ENCODE assay signal across 1 cellular context in genomic region chr1:18948913-18949688, GRCh38.
A peak's percentile ranks its signal among the peaks of the same experiment; 100 is the strongest.
TF ChIP-seq lines count a peak whose summit lies in the region.

No MANE protein-coding gene starts in this region.

TF ChIP-seq in HepG2, 621 proteins besides CTCF, POLR2A, EP300 and RAD21 (continued from another document):
- 0 out of 2 replicates have a peak, but pooled peaks have one; percentile 25 for TF ChIP-seq ZFAT (CRISPR knock-in tag; conservative IDR thresholded peaks at IDR 0.05)
- no peak for TF ChIP-seq ZFP36 (IDR thresholded peaks at IDR 0.05; ENCODE audit: borderline replicate concordance, low read depth, low read length, partially characterized antibody)
- peak; percentile 38; the same call in 1 of the 2 replicates for TF ChIP-seq TCF7 (IDR thresholded peaks at IDR 0.05; ENCODE audit: low read depth)
- peak; percentile 43; the same call in 1 of the 2 replicates for TF ChIP-seq ZBTB26 (CRISPR knock-in tag; IDR thresholded peaks at IDR 0.05; ENCODE audit: borderline replicate concordance)
- TF ChIP-seq HES4 (CRISPR knock-in tag; IDR thresholded peaks at IDR 0.05; ENCODE audit: borderline replicate concordance), result peak; percentile 87; the same call in 1 of the 2 replicates
- 0 out of 2 replicates have a peak, but pooled peaks have one; percentile 47 for TF ChIP-seq E2F2 (CRISPR knock-in tag; IDR thresholded peaks at IDR 0.05; ENCODE audit: borderline replicate concordance)
- no peak for TF ChIP-seq ATF7-NPFF (CRISPR knock-in tag; IDR thresholded peaks at IDR 0.05; ENCODE audit: low read depth)
- peak; percentile 39; the same call in 1 of the 2 replicates for TF ChIP-seq ETV5 (CRISPR knock-in tag; IDR thresholded peaks at IDR 0.05; ENCODE audit: borderline replicate concordance)
- TF ChIP-seq ZBED4 (CRISPR knock-in tag; IDR thresholded peaks at IDR 0.05; ENCODE audit: borderline replicate concordance), result 0 out of 2 replicates have a peak, but pooled peaks have one; percentile 19
- peak; percentile 39; the same call in 1 of the 2 replicates for TF ChIP-seq ZNF768 (CRISPR knock-in tag; IDR thresholded peaks at IDR 0.05)
- TF ChIP-seq GATAD1 (CRISPR knock-in tag; IDR thresholded peaks at IDR 0.05), result peak; percentile 58
- no peak for TF ChIP-seq ZNF569 (CRISPR knock-in tag; IDR thresholded peaks at IDR 0.05; ENCODE audit: borderline replicate concordance)
- peak; percentile 33; the same call in 1 of the 2 replicates for TF ChIP-seq ZNF512 (CRISPR knock-in tag; IDR thresholded peaks at IDR 0.05)
- no peak for TF ChIP-seq ZNF83 (CRISPR knock-in tag; IDR thresholded peaks at IDR 0.05; ENCODE audit: borderline replicate concordance)
- peak; percentile 56 for TF ChIP-seq TEAD3 (CRISPR knock-in tag; optimal IDR thresholded peaks at IDR 0.05; ENCODE audit: borderline replicate concordance)
- peak; percentile 80 for TF ChIP-seq DR1 (CRISPR knock-in tag; IDR thresholded peaks at IDR 0.05)
- no peak for TF ChIP-seq NFE2L2 (IDR thresholded peaks at IDR 0.05; ENCODE audit: low read length)
- TF ChIP-seq RERE (CRISPR knock-in tag; IDR thresholded peaks at IDR 0.05; ENCODE audit: low read depth), result no peak
- TF ChIP-seq ATF7 (IDR thresholded peaks at IDR 0.05), result no peak
- peak; percentile 22; the same call in 1 of the 2 replicates for TF ChIP-seq ATF7 (CRISPR knock-in tag; IDR thresholded peaks at IDR 0.05)
- TF ChIP-seq CSRNP1 (CRISPR knock-in tag; IDR thresholded peaks at IDR 0.05), result peak; percentile 94
- TF ChIP-seq ZNF292 (CRISPR knock-in tag; IDR thresholded peaks at IDR 0.05; ENCODE audit: borderline replicate concordance, low read depth), result peak; percentile 100
- TF ChIP-seq FOXM1 (CRISPR knock-in tag; IDR thresholded peaks at IDR 0.05), result no peak
- no peak for TF ChIP-seq HDAC6 (IDR thresholded peaks at IDR 0.05; ENCODE audit: low read depth, low read length)
- TF ChIP-seq GPBP1L1 (CRISPR knock-in tag; IDR thresholded peaks at IDR 0.05), result no peak
- TF ChIP-seq LRRFIP1 (CRISPR knock-in tag; conservative IDR thresholded peaks at IDR 0.05), result no peak
- peak; percentile 84 for TF ChIP-seq ZSCAN31 (CRISPR knock-in tag; IDR thresholded peaks at IDR 0.05; ENCODE audit: low read depth)
- TF ChIP-seq ZNF205 (CRISPR knock-in tag; IDR thresholded peaks at IDR 0.05), result no peak; the same call in 1 of the 2 replicates
- TF ChIP-seq MLLT10 (CRISPR knock-in tag; IDR thresholded peaks at IDR 0.05), result no peak
- peak; percentile 82; the same call in 1 of the 2 replicates for TF ChIP-seq GTF3A (CRISPR knock-in tag; conservative IDR thresholded peaks at IDR 0.05)
- TF ChIP-seq KAT7 (CRISPR knock-in tag; IDR thresholded peaks at IDR 0.05; ENCODE audit: borderline replicate concordance), result peak; percentile 56; the same call in 1 of the 2 replicates
- TF ChIP-seq ZNF12 (CRISPR knock-in tag; IDR thresholded peaks at IDR 0.05), result peak; percentile 86
- TF ChIP-seq GATAD2A (CRISPR knock-in tag; IDR thresholded peaks at IDR 0.05), result peak; percentile 81
- TF ChIP-seq CREM (IDR thresholded peaks at IDR 0.05), result peak; percentile 63
- no peak for TF ChIP-seq CREM (CRISPR knock-in tag; IDR thresholded peaks at IDR 0.05)
- TF ChIP-seq SMAD9 (CRISPR knock-in tag; IDR thresholded peaks at IDR 0.05), result no peak
- TF ChIP-seq ZNF350 (CRISPR knock-in tag; IDR thresholded peaks at IDR 0.05; ENCODE audit: borderline replicate concordance, low read depth), result peak; percentile 91
- peak; percentile 55; the same call in 1 of the 2 replicates for TF ChIP-seq NR0B2 (CRISPR knock-in tag; IDR thresholded peaks at IDR 0.05)
- no peak for TF ChIP-seq ZNF446 (CRISPR knock-in tag; IDR thresholded peaks at IDR 0.05)
- no peak for TF ChIP-seq KAT2B (IDR thresholded peaks at IDR 0.05; ENCODE audit: borderline replicate concordance, low read depth, low read length)
- TF ChIP-seq RCOR2 (CRISPR knock-in tag; IDR thresholded peaks at IDR 0.05), result peak; percentile 88
- peak; percentile 96 for TF ChIP-seq ZNF501 (CRISPR knock-in tag; IDR thresholded peaks at IDR 0.05)
TF ChIP-seq in HepG2: peak in this region for 341.
